22 cellular contexts compared by ENCODE assay signal in the genomic region with DNA sequence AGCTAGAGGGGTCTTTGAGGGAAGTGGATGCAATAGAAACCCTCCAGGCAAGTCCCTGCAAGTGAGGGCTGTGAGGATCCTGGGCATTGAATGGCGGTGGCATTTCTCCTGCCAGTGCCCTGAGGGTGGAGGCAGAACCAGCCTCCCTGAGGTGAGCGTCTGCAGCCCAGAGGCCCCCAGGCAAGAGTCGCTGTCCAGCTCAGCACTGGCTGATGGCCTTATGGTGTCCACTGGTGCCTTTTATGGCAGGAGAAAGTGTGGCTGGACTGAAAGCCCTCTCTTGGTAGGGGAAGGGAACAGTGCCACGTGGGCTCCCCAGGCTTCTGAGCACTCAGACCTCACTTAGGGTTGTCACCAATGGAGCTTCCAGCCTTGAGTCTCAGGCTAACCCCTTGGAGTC.
DNase-seq lines count a peak whose midpoint lies in the region; ATAC-seq, FAIRE-seq and TF ChIP-seq lines count a peak whose summit lies in the region.
"Had no signal": no experiment of that assay in that cellular context is flagged by ENCODE, and none has a peak within 500 bp of the region (broad histone marks: within the 10 kb centered on the region; RNA-seq: fewer than 3 reads in every experiment).

No MANE protein-coding gene starts in this region.

- no peak overlapping the region for H3K4me3 ChIP-seq in A549
- H3K4me3 ChIP-seq in adipocyte (ENCODE audit: low read length): no peak overlapping the region
- H3K4me3 ChIP-seq in left lung: no peak overlapping the region
- H3K4me3 ChIP-seq: HAP-1, mucosa of descending colon, PC-9, psoas muscle had no signal

- no peaks in the 10 kb centered on the region for H3K36me3 ChIP-seq in adipocyte (ENCODE audit: control insufficient read depth, insufficient read depth, low read length, severe bottlenecking)
- H3K36me3 ChIP-seq in left lung: no peaks in the 10 kb centered on the region
- H3K36me3 ChIP-seq: HAP-1 had no signal

- POLR2A ChIA-PET in A549 (lab: Yijun Ruan, JAX): no interaction called here

- intact Hi-C loops in left lung (cut with DNase I): loop anchor here in 1 of 2 donors (10.0 kb wide), 1 partner anchor 186 kb away; no protein-coding TSS in a partner anchor
- intact Hi-C loops in activated naive CD4-positive, alpha-beta T cell treated with anti-CD3 and anti-CD28 coated beads for 36 hours (cut with micrococcal nuclease): no loop called here

- 0 out of 6 replicates have a peak, but pooled peaks of 1 of the 2 experiments have one; percentile 13 for ATAC-seq in A549
- peak; percentile 9 for ATAC-seq in left lung
- ATAC-seq in effector memory CD8-positive, alpha-beta T cell (replicated peaks): no peak
- no peak for ATAC-seq in HG02840 (IDR thresholded peaks at IDR 0.05; ENCODE audit: low FRiP score, unreplicated experiment)
- ATAC-seq: psoas muscle; stimulated activated naive B cell treated with anti-CD40 and anti-IgM and Interleukin-4, amounts not matched to agents 10 μg/mL and 1 μg/mL and 100 μg/mL, for 72 hours had no signal

- no peak overlapping the region for H3K9ac ChIP-seq in adipocyte (ENCODE audit: low read length)

- no peak for TF ChIP-seq EP300 in A549 (IDR thresholded peaks at IDR 0.05)

- H3K4me2 ChIP-seq in A549: no peak overlapping the region
- H3K4me2 ChIP-seq: PC-9 had no signal

- no peak for TF ChIP-seq RAD21 in A549 (conservative IDR thresholded peaks at IDR 0.05 in 1 of 2, IDR thresholded peaks at IDR 0.05 in 1 of 2)

- H3K36me3 Mint-ChIP-seq in HFFc6 (ENCODE audit: low read depth): no peaks in the 10 kb centered on the region
- H3K36me3 Mint-ChIP-seq in effector memory CD8-positive, alpha-beta T cell (ENCODE audit: insufficient read depth): peaks cover 3% of the 10 kb centered on the region
- H3K36me3 Mint-ChIP-seq in activated naive CD4-positive, alpha-beta T cell treated with anti-CD3 and anti-CD28 coated beads for 36 hours (ENCODE audit: low read depth): no peaks in the 10 kb centered on the region
- H3K36me3 Mint-ChIP-seq: stimulated activated naive B cell treated with anti-CD40 and anti-IgM and Interleukin-4, amounts not matched to agents 10 μg/mL and 1 μg/mL and 100 μg/mL, for 72 hours had no signal

- H3K9me3 Mint-ChIP-seq in HFFc6: no peaks in the 10 kb centered on the region
- no peaks in the 10 kb centered on the region for H3K9me3 Mint-ChIP-seq in effector memory CD8-positive, alpha-beta T cell
- no peaks in the 10 kb centered on the region for H3K9me3 Mint-ChIP-seq in activated naive CD4-positive, alpha-beta T cell treated with anti-CD3 and anti-CD28 coated beads for 36 hours
- H3K9me3 Mint-ChIP-seq: stimulated activated naive B cell treated with anti-CD40 and anti-IgM and Interleukin-4, amounts not matched to agents 10 μg/mL and 1 μg/mL and 100 μg/mL, for 72 hours had no signal

- H3K4me1 Mint-ChIP-seq in HFFc6 (ENCODE audit: low read depth): no peaks in the 10 kb centered on the region
- peaks cover 0 to 4% of the 10 kb centered on the region in 2 donors for H3K4me1 Mint-ChIP-seq in effector memory CD8-positive, alpha-beta T cell (ENCODE audit: low read depth in 2 of 2)
- H3K4me1 Mint-ChIP-seq in activated naive CD4-positive, alpha-beta T cell treated with anti-CD3 and anti-CD28 coated beads for 36 hours (ENCODE audit: low read depth): no peaks in the 10 kb centered on the region

- no peak overlapping the region for H3K27ac ChIP-seq in A549
- H3K27ac ChIP-seq in left lung: no peak overlapping the region
- H3K27ac ChIP-seq: PC-9, psoas muscle had no signal

- TF ChIP-seq CTCF in A549 (IDR thresholded peaks at IDR 0.05) (no peak), HFFc6 (IDR thresholded peaks at IDR 0.05) (no peak), left lung (IDR thresholded peaks at IDR 0.05) (no peak)

- H3K9me3 ChIP-seq in A549: no peaks in the 10 kb centered on the region
- no peaks in the 10 kb centered on the region for H3K9me3 ChIP-seq in adipocyte (ENCODE audit: control insufficient read depth, low read length)
- H3K9me3 ChIP-seq in left lung: no peaks in the 10 kb centered on the region
- H3K9me3 ChIP-seq: HAP-1, mucosa of descending colon, psoas muscle had no signal

- TF ChIP-seq POLR2A in A549 (IDR thresholded peaks at IDR 0.05; ENCODE audit: low read length): no peak

- no peak overlapping the region for H3K27ac Mint-ChIP-seq in HFFc6
- no peak overlapping the region for H3K27ac Mint-ChIP-seq in effector memory CD8-positive, alpha-beta T cell
- no peak overlapping the region for H3K27ac Mint-ChIP-seq in activated naive CD4-positive, alpha-beta T cell treated with anti-CD3 and anti-CD28 coated beads for 36 hours
- H3K27ac Mint-ChIP-seq: stimulated activated naive B cell treated with anti-CD40 and anti-IgM and Interleukin-4, amounts not matched to agents 10 μg/mL and 1 μg/mL and 100 μg/mL, for 72 hours had no signal

- FAIRE-seq in A549 (lab: Jason Lieb, UNC): no peak
- FAIRE-seq: endometrium, HTR-8/SVneo, small intestine had no signal

- H3K27me3 ChIP-seq in adipocyte (replicated peaks; ENCODE audit: control insufficient read depth, insufficient read depth, low read length) (peaks cover 24% of the 10 kb centered on the region), left lung (no peaks in the 10 kb centered on the region)

- H3K4me3 Mint-ChIP-seq in HFFc6: no peak overlapping the region
- H3K4me3 Mint-ChIP-seq in effector memory CD8-positive, alpha-beta T cell: no peak overlapping the region
- H3K4me3 Mint-ChIP-seq in activated naive CD4-positive, alpha-beta T cell treated with anti-CD3 and anti-CD28 coated beads for 36 hours: no peak overlapping the region
- H3K4me3 Mint-ChIP-seq: stimulated activated naive B cell treated with anti-CD40 and anti-IgM and Interleukin-4, amounts not matched to agents 10 μg/mL and 1 μg/mL and 100 μg/mL, for 72 hours had no signal

- H3K4me1 ChIP-seq in A549: 0 out of 3 replicates have a peak, but pooled peaks cover 9% of the 10 kb centered on the region
- H3K4me1 ChIP-seq in adipocyte (ENCODE audit: control insufficient read depth, insufficient read depth, low read length): peaks cover 3% of the 10 kb centered on the region
- H3K4me1 ChIP-seq in left lung: peaks cover 0 to 10% of the 10 kb centered on the region in 2 donors
- H3K4me1 ChIP-seq: HAP-1 had no signal

- no peak for DNase-seq in A549 (ENCODE audit: low read depth in 1 of 2, low spot score in 1 of 2)
- peak; percentile 10 for DNase-seq in HFFc6
- peak; percentile 3 for DNase-seq in adipocyte (ENCODE audit: low read depth)
- DNase-seq in left lung: no peak
- DNase-seq in effector memory CD8-positive, alpha-beta T cell: no peak
- DNase-seq in NCI-H1417 (lab: John Stamatoyannopoulos, UW): no peak
- DNase-seq in activated naive CD4-positive, alpha-beta T cell treated with anti-CD3 and anti-CD28 coated beads for 36 hours: no peak
- DNase-seq: activated CD8-positive, alpha-beta memory T cell treated with anti-CD3 and anti-CD28 coated beads, Interleukin-2, amount 50 U/mL, for 4 hours; amniotic stem cell; cortex of kidney; left colon; NCI-H1092; PC-9; psoas muscle; SIG-M5; small intestine; stimulated activated naive B cell treated with anti-CD40 and anti-IgM and Interleukin-4, amounts not matched to agents 10 μg/mL and 1 μg/mL and 100 μg/mL, for 72 hours had no signal

- CTCF ChIA-PET in A549 (lab: Yijun Ruan, JAX): interaction anchor here (0.9 to 2.7 kb wide), 4 partner anchors 11 to 196 kb away, joined by 3 to 19 read pairs (median 4); no protein-coding TSS in a partner anchor
- CTCF ChIA-PET in activated naive CD4-positive, alpha-beta T cell treated with anti-CD3 and anti-CD28 coated beads for 36 hours (lab: Charles Lee): interaction anchor here (2.3 kb wide), 1 partner anchor 11 kb away, joined by 8 read pairs; no protein-coding TSS in a partner anchor

- WGBS in A549 (ENCODE audit: missing lambda C conversion rate): 75% methylated on average over 2 of the region's 4 CpGs

- H3K27me3 Mint-ChIP-seq in HFFc6 (ENCODE audit: insufficient read depth): peaks cover 27% of the 10 kb centered on the region
- H3K27me3 Mint-ChIP-seq in effector memory CD8-positive, alpha-beta T cell: peaks cover 38 to 71% of the 10 kb centered on the region in 2 donors
- H3K27me3 Mint-ChIP-seq in activated naive CD4-positive, alpha-beta T cell treated with anti-CD3 and anti-CD28 coated beads for 36 hours (ENCODE audit: low read depth): peaks cover 7% of the 10 kb centered on the region

TF ChIP-seq in A549, 52 proteins besides CTCF, POLR2A, EP300 and RAD21:
- no peak for TF ChIP-seq ZNF302 (CRISPR knock-in tag; IDR thresholded peaks at IDR 0.05)
- TF ChIP-seq NR3C1 (IDR thresholded peaks at IDR 0.05): no peak
- TF ChIP-seq BHLHE40 (IDR thresholded peaks at IDR 0.05; ENCODE audit: low read depth, low read length): no peak
- no peak for TF ChIP-seq ESRRA (IDR thresholded peaks at IDR 0.05; ENCODE audit: borderline replicate concordance, low read length)
- TF ChIP-seq, protein P1, sequence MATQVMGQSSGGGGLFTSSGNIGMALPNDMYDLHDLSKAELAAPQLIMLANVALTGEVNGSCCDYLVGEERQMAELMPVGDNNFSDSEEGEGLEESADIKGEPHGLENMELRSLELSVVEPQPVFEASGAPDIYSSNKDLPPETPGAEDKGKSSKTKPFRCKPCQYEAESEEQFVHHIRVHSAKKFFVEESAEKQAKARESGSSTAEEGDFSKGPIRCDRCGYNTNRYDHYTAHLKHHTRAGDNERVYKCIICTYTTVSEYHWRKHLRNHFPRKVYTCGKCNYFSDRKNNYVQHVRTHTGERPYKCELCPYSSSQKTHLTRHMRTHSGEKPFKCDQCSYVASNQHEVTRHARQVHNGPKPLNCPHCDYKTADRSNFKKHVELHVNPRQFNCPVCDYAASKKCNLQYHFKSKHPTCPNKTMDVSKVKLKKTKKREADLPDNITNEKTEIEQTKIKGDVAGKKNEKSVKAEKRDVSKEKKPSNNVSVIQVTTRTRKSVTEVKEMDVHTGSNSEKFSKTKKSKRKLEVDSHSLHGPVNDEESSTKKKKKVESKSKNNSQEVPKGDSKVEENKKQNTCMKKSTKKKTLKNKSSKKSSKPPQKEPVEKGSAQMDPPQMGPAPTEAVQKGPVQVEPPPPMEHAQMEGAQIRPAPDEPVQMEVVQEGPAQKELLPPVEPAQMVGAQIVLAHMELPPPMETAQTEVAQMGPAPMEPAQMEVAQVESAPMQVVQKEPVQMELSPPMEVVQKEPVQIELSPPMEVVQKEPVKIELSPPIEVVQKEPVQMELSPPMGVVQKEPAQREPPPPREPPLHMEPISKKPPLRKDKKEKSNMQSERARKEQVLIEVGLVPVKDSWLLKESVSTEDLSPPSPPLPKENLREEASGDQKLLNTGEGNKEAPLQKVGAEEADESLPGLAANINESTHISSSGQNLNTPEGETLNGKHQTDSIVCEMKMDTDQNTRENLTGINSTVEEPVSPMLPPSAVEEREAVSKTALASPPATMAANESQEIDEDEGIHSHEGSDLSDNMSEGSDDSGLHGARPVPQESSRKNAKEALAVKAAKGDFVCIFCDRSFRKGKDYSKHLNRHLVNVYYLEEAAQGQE (IDR thresholded peaks at IDR 0.05): peak; percentile 56; the same call in 1 of the 2 replicates

Comparison
In these comparisons a context has a peak if more than half of its experiments do, and no peak if none do; other contexts are left out.
1. DNase-seq: peak in HFFc6 (single experiment) and adipocyte (single experiment); none in A549 (0 of 2), left lung (0 of 2), effector memory CD8-positive, alpha-beta T cell (0 of 3), NCI-H1417 (0 of 3) and activated naive CD4-positive, alpha-beta T cell treated with anti-CD3 and anti-CD28 coated beads for 36 hours (single experiment).